1 cellular context compared by ENCODE assay signal in genomic region chr5:142412581-142412980, GRCh38.
TF ChIP-seq lines count a peak whose summit lies in the region.

No MANE protein-coding gene starts in this region.

TF ChIP-seq in H1, 55 proteins besides CTCF, POLR2A, EP300 and RAD21 (continued from another document):
- TF ChIP-seq ATF2 (IDR thresholded peaks at IDR 0.05; ENCODE audit: low read length): no peak
- TF ChIP-seq TCF12 (IDR thresholded peaks at IDR 0.05; ENCODE audit: low read depth, low read length): no peak
- no peak for TF ChIP-seq HDAC6 (IDR thresholded peaks at IDR 0.05; ENCODE audit: low read depth, low read length)
- no peak for TF ChIP-seq TAF7 (optimal IDR thresholded peaks at IDR 0.05; ENCODE audit: borderline replicate concordance, low read depth, low read length)
- no peak for TF ChIP-seq ATF3 (IDR thresholded peaks at IDR 0.05; ENCODE audit: insufficient read depth, low read depth, low read length)
- no peak for TF ChIP-seq TBP (IDR thresholded peaks at IDR 0.05; ENCODE audit: low read depth, low read length)
- TF ChIP-seq KDM5A (IDR thresholded peaks at IDR 0.05; ENCODE audit: low read length): no peak
- no peak for TF ChIP-seq CBX8 (IDR thresholded peaks at IDR 0.05; ENCODE audit: borderline replicate concordance, low read depth, low read length)
- no peak for TF ChIP-seq NRF1 (IDR thresholded peaks at IDR 0.05; ENCODE audit: low read depth, low read length)
- no peak for TF ChIP-seq GABPA (IDR thresholded peaks at IDR 0.05; ENCODE audit: borderline replicate concordance, insufficient read depth, low read length)
